In the genomic region with DNA sequence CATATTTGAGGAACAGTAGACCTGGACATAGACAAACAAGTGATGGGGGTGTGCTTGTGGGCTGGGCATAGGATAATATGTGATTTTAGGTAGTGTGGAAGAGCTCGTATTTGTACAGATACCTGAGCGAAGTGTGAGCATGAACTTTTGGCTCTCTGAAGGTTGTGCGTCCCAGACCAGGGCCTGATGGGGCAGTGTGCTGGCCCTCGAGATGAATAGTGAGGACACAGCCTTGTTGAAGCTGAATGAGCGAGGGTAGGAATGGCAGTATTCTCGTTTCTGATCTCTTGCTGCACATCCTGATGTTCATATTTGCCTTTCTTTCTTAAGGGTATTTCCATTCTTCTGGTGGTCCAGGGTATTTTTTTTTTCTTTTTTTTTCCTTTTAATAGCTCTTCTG, we compare ENCODE assay signal across 15 cellular contexts. TPM values are rescaled to one million over a fixed set of nuclear protein-coding genes. Genes with fewer than 3 reads are reported as not detected.
DNase-seq lines count a peak whose midpoint lies in the region; ATAC-seq and TF ChIP-seq lines count a peak whose summit lies in the region.
"Had no signal": no experiment of that assay in that cellular context is flagged by ENCODE, and none has a peak within 500 bp of the region (broad histone marks: within the 10 kb centered on the region; RNA-seq: fewer than 3 reads in every experiment).

No MANE protein-coding gene starts in this region.

- H3K27ac Mint-ChIP-seq in CD8-positive, alpha-beta T cell = peak overlapping the region; percentile 53
- H3K27ac Mint-ChIP-seq in H9 = peak overlapping the region in 2 of 3 experiments; percentile 17 to 22; a peak in 2 of 7 replicates
- peak overlapping the region; percentile 53 for H3K27ac Mint-ChIP-seq in chondrocyte (ENCODE audit: unreplicated experiment)
- peak overlapping the region; percentile 1 for H3K27ac Mint-ChIP-seq in nephron progenitor cell

- H3K27ac ChIP-seq in CD8-positive, alpha-beta T cell (ENCODE audit: low read depth, low read length) = no peak overlapping the region
- H3K27ac ChIP-seq in H9 (ENCODE audit: insufficient read length, low read depth, low read length) = no peak overlapping the region
- no peak overlapping the region for H3K27ac ChIP-seq in spleen
- H3K27ac ChIP-seq in testis = no peak overlapping the region
- H3K27ac ChIP-seq: BLaER1 had no signal

- H3K23ac ChIP-seq in H9 (ENCODE audit: insufficient read length, low read depth, low read length) = no peak overlapping the region

- no peak overlapping the region for H3K4me2 ChIP-seq in H9 (ENCODE audit: insufficient read depth, insufficient read length, low read length)
- H3K4me2 ChIP-seq: BLaER1 had no signal

- H3K79me2 ChIP-seq in H9 (ENCODE audit: insufficient read depth, low read length) = peaks cover 2% of the 10 kb centered on the region; the same call in 1 of the 2 replicates

- no peaks in the 10 kb centered on the region for H3K27me3 ChIP-seq in CD8-positive, alpha-beta T cell (ENCODE audit: insufficient read depth, low read length)
- no peaks in the 10 kb centered on the region for H3K27me3 ChIP-seq in H9 (ENCODE audit: insufficient read depth, low read length)
- no peaks in the 10 kb centered on the region for H3K27me3 ChIP-seq in spleen (replicated peaks in 1 of 7)
- H3K27me3 ChIP-seq in testis = no peaks in the 10 kb centered on the region
- H3K27me3 ChIP-seq: BLaER1 had no signal

- H3K4me3 ChIP-seq in CD8-positive, alpha-beta T cell (ENCODE audit: low read depth, low read length) = no peak overlapping the region
- no peak overlapping the region for H3K4me3 ChIP-seq in spleen
- no peak overlapping the region for H3K4me3 ChIP-seq in testis
- H3K4me3 ChIP-seq: BLaER1 had no signal

- no peak overlapping the region for H2BK20ac ChIP-seq in H9 (ENCODE audit: low read depth, low read length, poor library complexity, severe bottlenecking)

- H4K91ac ChIP-seq in H9 (ENCODE audit: insufficient read length, low read depth, low read length) = no peak overlapping the region

- POLR2A ChIA-PET in CD8-positive, alpha-beta T cell (lab: Charles Lee) = no interaction called here

- no peak for DNase-seq in CD8-positive, alpha-beta T cell
- DNase-seq in H9 (no peak), chondrocyte (ENCODE audit: low spot score) (no peak), nephron progenitor cell (no peak), spleen (no peak), NCI-H1694 treated with DMSO at 0.1 percent for 48 hours (lab: John Stamatoyannopoulos, UW) (no peak), NOMO-1 treated with DMSO at 0.1 percent for 48 hours (lab: John Stamatoyannopoulos, UW; ENCODE audit: unreplicated experiment) (no peak), testis (no peak)
- DNase-seq: 8988T, AML-193, DMS79 treated with DMSO at 0.1 percent for 48 hours, EL, GOT3 had no signal

- no peak overlapping the region for H4K5ac ChIP-seq in H9 (ENCODE audit: insufficient read length, low read depth, low read length)

- H2BK15ac ChIP-seq in H9 (ENCODE audit: low read depth, low read length) = no peak overlapping the region

- no peak overlapping the region for H4K8ac ChIP-seq in H9 (replicated peaks; ENCODE audit: insufficient read length, low read depth, low read length)

- no peaks in the 10 kb centered on the region for H3K9me3 ChIP-seq in CD8-positive, alpha-beta T cell (ENCODE audit: low read length)
- H3K9me3 ChIP-seq in H9 (ENCODE audit: control insufficient read depth, low read depth, low read length) (no peaks in the 10 kb centered on the region), spleen (no peaks in the 10 kb centered on the region), testis (no peaks in the 10 kb centered on the region)

- H2BK120ac ChIP-seq in H9 (ENCODE audit: low read depth, low read length, poor library complexity, severe bottlenecking) = no peak overlapping the region

- no peak overlapping the region for H2BK5ac ChIP-seq in H9 (ENCODE audit: insufficient read length, low read length)

- H3K23me2 ChIP-seq in H9 (ENCODE audit: insufficient read length, low read depth, low read length, poor library complexity, severe bottlenecking) = no peaks in the 10 kb centered on the region

- H4K20me1 ChIP-seq in H9 (ENCODE audit: control insufficient read depth, insufficient read depth, insufficient read length) = no peaks in the 10 kb centered on the region
- H4K20me1 ChIP-seq: BLaER1 had no signal

- H3K79me1 ChIP-seq in H9 (ENCODE audit: insufficient read depth, low read depth, low read length, poor library complexity, severe bottlenecking) = no peaks in the 10 kb centered on the region

- CTCF ChIA-PET in CD8-positive, alpha-beta T cell (lab: Charles Lee) = interaction anchor here (0.6 kb wide), 1 partner anchor 16 kb away, joined by 3 read pairs; no protein-coding TSS in a partner anchor

- H3K4me1 ChIP-seq in CD8-positive, alpha-beta T cell (ENCODE audit: insufficient read depth, low read length) = peaks cover 5% of the 10 kb centered on the region
- H3K4me1 ChIP-seq in H9 (ENCODE audit: insufficient read depth, low read length) (peaks cover 6% of the 10 kb centered on the region; the same call in 1 of the 2 replicates), spleen (peaks cover 0 to 55% (median 8%) of the 10 kb centered on the region in 6 donors), testis (no peaks in the 10 kb centered on the region)
- H3K4me1 ChIP-seq: BLaER1 had no signal

- peaks cover 67% of the 10 kb centered on the region for H3K36me3 Mint-ChIP-seq in CD8-positive, alpha-beta T cell
- H3K36me3 Mint-ChIP-seq in H9 (ENCODE audit: insufficient read depth in 1 of 3, low read depth in 3 of 3) = peaks cover 0 to 6% (median 6%) of the 10 kb centered on the region in 3 experiments; a peak in 4 of 7 replicates
- H3K36me3 Mint-ChIP-seq in chondrocyte (ENCODE audit: low read depth) = peaks cover 4% of the 10 kb centered on the region
- H3K36me3 Mint-ChIP-seq in nephron progenitor cell (ENCODE audit: low read depth) = peaks cover 60% of the 10 kb centered on the region

- H3K56ac ChIP-seq in H9 (ENCODE audit: insufficient read length, low read depth, low read length) = no peak overlapping the region

- H3K4ac ChIP-seq in H9 (ENCODE audit: low read depth, low read length) = no peak overlapping the region

- no peak overlapping the region for H2AFZ ChIP-seq in H9 (ENCODE audit: low read length)

- TF ChIP-seq CTCF in CD8-positive, alpha-beta T cell (IDR thresholded peaks at IDR 0.05) = no peak
- TF ChIP-seq CTCF in H9 (conservative IDR thresholded peaks at IDR 0.05) (no peak), chondrocyte (IDR thresholded peaks at IDR 0.05) (no peak), nephron progenitor cell (IDR thresholded peaks at IDR 0.05) (no peak), spleen (IDR thresholded peaks at IDR 0.05 in 8 of 11, conservative IDR thresholded peaks at IDR 0.05 in 3 of 11) (no peak), testis (IDR thresholded peaks at IDR 0.05) (no peak)

- peaks cover 4% of the 10 kb centered on the region for H3K36me3 ChIP-seq in CD8-positive, alpha-beta T cell (ENCODE audit: insufficient read depth, low read length)
- H3K36me3 ChIP-seq in spleen = peaks cover 0 to 38% (median 3%) of the 10 kb centered on the region in 6 donors
- no peaks in the 10 kb centered on the region for H3K36me3 ChIP-seq in testis (ENCODE audit: low read depth, missing control alignments)

- intact Hi-C loops in CD8-positive, alpha-beta T cell (cut with DNase I, micrococcal nuclease) = loop anchor here in 1 of 2 experiments (2.0 kb wide), 1 partner anchor 1493 kb away; no protein-coding TSS in a partner anchor
- intact Hi-C loops in spleen (cut with DNase I; ENCODE audit: low total_unique reads) (no loop called here), testis (cut with DNase I; ENCODE audit: low total_unique reads) (no loop called here)

- H2BK12ac ChIP-seq in H9 (ENCODE audit: insufficient read length, low read depth, low read length) = no peak overlapping the region

- peaks cover 67% of the 10 kb centered on the region for H3K4me1 Mint-ChIP-seq in CD8-positive, alpha-beta T cell (ENCODE audit: low read depth)
- H3K4me1 Mint-ChIP-seq in H9 (peaks cover 38 to 46% of the 10 kb centered on the region in 2 experiments), chondrocyte (ENCODE audit: low read depth) (peaks cover 70% of the 10 kb centered on the region), nephron progenitor cell (peaks cover 23% of the 10 kb centered on the region)

- H3K9me3 Mint-ChIP-seq in CD8-positive, alpha-beta T cell = no peaks in the 10 kb centered on the region
- H3K9me3 Mint-ChIP-seq in H9 (no peaks in the 10 kb centered on the region), chondrocyte (ENCODE audit: low read depth) (peaks cover 3% of the 10 kb centered on the region), nephron progenitor cell (no peaks in the 10 kb centered on the region)

- no peak overlapping the region for H3K4me3 Mint-ChIP-seq in CD8-positive, alpha-beta T cell
- H3K4me3 Mint-ChIP-seq in H9 (no peak overlapping the region), chondrocyte (ENCODE audit: unreplicated experiment) (no peak overlapping the region), nephron progenitor cell (no peak overlapping the region)

- no CpG with 5 or more reads among the region's 6 CpGs for WGBS in H9 (ENCODE audit: extremely low coverage, insufficient read length, low lambda C conversion rate)
- 89 to 97% (median 96%) methylated on average over 6 of the region's 6 CpGs for WGBS in spleen, 5 donors
- WGBS in testis, 2 donors = 91 to 93% methylated on average over 6 of the region's 6 CpGs

- H3K14ac ChIP-seq in H9 (ENCODE audit: insufficient read depth, low read length) = no peak overlapping the region

- H3K9ac ChIP-seq in H9 (ENCODE audit: extremely low read depth, insufficient read length, low read length) = no peak overlapping the region
- H3K9ac ChIP-seq: BLaER1 had no signal

- H2AK5ac ChIP-seq in H9 (ENCODE audit: insufficient read length, low read length) = no peak overlapping the region

- no peaks in the 10 kb centered on the region for H3K27me3 Mint-ChIP-seq in CD8-positive, alpha-beta T cell (ENCODE audit: low read depth)
- H3K27me3 Mint-ChIP-seq in H9 (ENCODE audit: low read depth) = no peaks in the 10 kb centered on the region
- H3K27me3 Mint-ChIP-seq in chondrocyte (ENCODE audit: low read depth) = no peaks in the 10 kb centered on the region
- no peaks in the 10 kb centered on the region for H3K27me3 Mint-ChIP-seq in nephron progenitor cell (ENCODE audit: low read depth, poor library complexity)

- TF ChIP-seq POLR2A in spleen (IDR thresholded peaks at IDR 0.05) (no peak), testis (IDR thresholded peaks at IDR 0.05) (no peak)

- H3K18ac ChIP-seq in H9 (ENCODE audit: insufficient read length, low read depth, low read length) = no peak overlapping the region

- ATAC-seq in CD8-positive, alpha-beta T cell = no peak
- ATAC-seq: HCT116 had no signal

- no peak overlapping the region for H3T11ph ChIP-seq in H9 (ENCODE audit: low read length)

RNA-seq across cellular contexts. Expression of a gene that starts 41.5 kb away (rescaled TPM):
- 10 to 100 TPM; 49.8 to 54.7 TPM for total RNA-seq in CD8-positive, alpha-beta T cell
- total RNA-seq in H9 (2021) (35.1 and 36.3 TPM in 2 replicates), chondrocyte (47.2 to 58.9 TPM (median 58.5 TPM) in 3 replicates), spleen (10 to 100 TPM; 46.0 to 62.2 (median 59.0) TPM), testis (100 to 1,000 TPM in 1 of 2 donors, 10 to 100 TPM in 1; 69.2 to 123 TPM)
- polyA plus RNA-seq in spleen (1 to 10 TPM; 9.3 to 9.9 (median 9.4) TPM), testis (ENCODE audit: insufficient read depth, low read depth, low replicate concordance) (69.9 TPM)

Comparison
In these comparisons a context has a peak if more than half of its experiments do, and no peak if none do; other contexts are left out.
1. H3K27ac Mint-ChIP-seq: peak in every context shown above with its lines; median percentile 53 in CD8-positive, alpha-beta T cell; 53 in chondrocyte; 20 in H9; 1 in nephron progenitor cell.